ENCODE assay signal across 9 cellular contexts in genomic region chr15:50767332-50767861, GRCh38. TPM values are rescaled to one million over a fixed set of nuclear protein-coding genes. Genes with fewer than 3 reads are reported as not detected.
DNase-seq lines count a peak whose midpoint lies in the region; ATAC-seq, FAIRE-seq and TF ChIP-seq lines count a peak whose summit lies in the region.
"Had no signal": no experiment of that assay in that cellular context is flagged by ENCODE, and none has a peak within 500 bp of the region (broad histone marks: within the 10 kb centered on the region; RNA-seq: fewer than 3 reads in every experiment).

No MANE protein-coding gene starts in this region.

- 33 to 44% methylated on average over 1 to 2 of the region's 2 CpGs for WGBS in gastroesophageal sphincter (ENCODE audit: low coverage in 1 of 2), 2 donors
- WGBS in pancreas, 2 donors: 23 to 31% methylated on average over 2 of the region's 2 CpGs

- peak overlapping the region; percentile 42 for H3K4me2 ChIP-seq in Loucy (ENCODE audit: low read depth, low read length, poor library complexity, severe bottlenecking)

- TF ChIP-seq POLR2A in gastroesophageal sphincter (IDR thresholded peaks at IDR 0.05): no peak

- H2AFZ ChIP-seq in Loucy (ENCODE audit: low read length): peak overlapping the region; percentile 76

- peaks cover 7% of the 10 kb centered on the region for H3K4me1 ChIP-seq in Loucy (ENCODE audit: insufficient read depth, low read length, poor library complexity, severe bottlenecking)
- peaks cover 0 to 48% (median 6%) of the 10 kb centered on the region in 3 donors for H3K4me1 ChIP-seq in gastroesophageal sphincter
- H3K4me1 ChIP-seq in pancreas: peaks cover 0 to 24% (median 0%) of the 10 kb centered on the region in 3 donors

- H3K4me3 ChIP-seq in Loucy (ENCODE audit: low read length, poor library complexity, severe bottlenecking) (no peak overlapping the region), gastroesophageal sphincter (no peak overlapping the region), pancreas (no peak overlapping the region)

- H3K79me2 ChIP-seq in Loucy (ENCODE audit: insufficient read depth, low read length): peaks cover 27% of the 10 kb centered on the region

- H3K36me3 ChIP-seq in Loucy (ENCODE audit: insufficient read depth, low read length): no peaks in the 10 kb centered on the region
- no peaks in the 10 kb centered on the region for H3K36me3 ChIP-seq in gastroesophageal sphincter
- no peaks in the 10 kb centered on the region for H3K36me3 ChIP-seq in pancreas

- FAIRE-seq in pancreas (lab: Jason Lieb, UNC): no peak
- FAIRE-seq: GM18507 had no signal

- ATAC-seq in gastroesophageal sphincter (peak; percentile 66), pancreas (peak; percentile 20 to 56 (median 39))

- H3K27me3 ChIP-seq in Loucy (ENCODE audit: insufficient read depth, low read length, poor library complexity, severe bottlenecking) (no peaks in the 10 kb centered on the region), gastroesophageal sphincter (no peaks in the 10 kb centered on the region), pancreas (no peaks in the 10 kb centered on the region)

- no peak for TF ChIP-seq CTCF in Loucy (conservative IDR thresholded peaks at IDR 0.05; ENCODE audit: low read length)
- TF ChIP-seq CTCF in gastroesophageal sphincter (IDR thresholded peaks at IDR 0.05): no peak
- TF ChIP-seq CTCF in pancreas (IDR thresholded peaks at IDR 0.05): no peak

- DNase-seq in DMS53 treated with DMSO at 0.1 percent for 48 hours (lab: John Stamatoyannopoulos, UW; ENCODE audit: unreplicated experiment) (peak; percentile 4), pancreas (peak in 3 of 6 donors; percentile 17 to 39 (median 23)), posterior vena cava (ENCODE audit: low spot score) (no peak), anterior cingulate cortex (lab: John Stamatoyannopoulos, UW) (no peak)
- no peak for DNase-seq in NK-92 treated with Interleukin-12 subunit alpha and Interleukin-12 subunit beta, amount 100 ng/mL, for 24 hours (lab: John Stamatoyannopoulos, UW)
- DNase-seq: cerebellar nuclear complex had no signal

- H3K9ac ChIP-seq in Loucy (ENCODE audit: low read depth, low read length, poor library complexity, severe bottlenecking): peak overlapping the region; percentile 15

- intact Hi-C loops in pancreas (cut with DNase I) (no loop called here), posterior vena cava (cut with DNase I) (no loop called here)

- H3K9me3 ChIP-seq in Loucy (ENCODE audit: insufficient read depth, low read depth, low read length) (no peaks in the 10 kb centered on the region), gastroesophageal sphincter (no peaks in the 10 kb centered on the region), pancreas (no peaks in the 10 kb centered on the region)

- TF ChIP-seq EP300 in gastroesophageal sphincter (IDR thresholded peaks at IDR 0.05): peak; percentile 16

- H4K20me1 ChIP-seq in Loucy (ENCODE audit: insufficient read depth, low read length, poor library complexity, severe bottlenecking): peaks cover 4% of the 10 kb centered on the region

- H3K9me2 ChIP-seq in Loucy (replicated peaks; ENCODE audit: low read depth, low read length): no peaks in the 10 kb centered on the region

- H3K27ac ChIP-seq in gastroesophageal sphincter (peak overlapping the region; percentile 6 to 98 (median 58)), pancreas (peak overlapping the region in 2 of 4 donors; percentile 39 to 76)

- H3F3A ChIP-seq in Loucy (ENCODE audit: low read depth): no peaks in the 10 kb centered on the region

RNA-seq across cellular contexts. Expression of gene SPPL2A, which starts 1.9 kb away (rescaled TPM):
- total RNA-seq in gastroesophageal sphincter (100 to 1,000 TPM; 114 to 236 (median 140) TPM), pancreas (10 to 100 TPM; 39.4 to 64.4 (median 45.2) TPM), posterior vena cava (100 to 1,000 TPM in 1 of 2 donors, 10 to 100 TPM in 1; 98.9 to 108 TPM)
- 10 to 100 TPM; 29.8 to 48.6 TPM for polyA plus RNA-seq in pancreas
